ENCODE assay signal across 8 cellular contexts in the genomic region with DNA sequence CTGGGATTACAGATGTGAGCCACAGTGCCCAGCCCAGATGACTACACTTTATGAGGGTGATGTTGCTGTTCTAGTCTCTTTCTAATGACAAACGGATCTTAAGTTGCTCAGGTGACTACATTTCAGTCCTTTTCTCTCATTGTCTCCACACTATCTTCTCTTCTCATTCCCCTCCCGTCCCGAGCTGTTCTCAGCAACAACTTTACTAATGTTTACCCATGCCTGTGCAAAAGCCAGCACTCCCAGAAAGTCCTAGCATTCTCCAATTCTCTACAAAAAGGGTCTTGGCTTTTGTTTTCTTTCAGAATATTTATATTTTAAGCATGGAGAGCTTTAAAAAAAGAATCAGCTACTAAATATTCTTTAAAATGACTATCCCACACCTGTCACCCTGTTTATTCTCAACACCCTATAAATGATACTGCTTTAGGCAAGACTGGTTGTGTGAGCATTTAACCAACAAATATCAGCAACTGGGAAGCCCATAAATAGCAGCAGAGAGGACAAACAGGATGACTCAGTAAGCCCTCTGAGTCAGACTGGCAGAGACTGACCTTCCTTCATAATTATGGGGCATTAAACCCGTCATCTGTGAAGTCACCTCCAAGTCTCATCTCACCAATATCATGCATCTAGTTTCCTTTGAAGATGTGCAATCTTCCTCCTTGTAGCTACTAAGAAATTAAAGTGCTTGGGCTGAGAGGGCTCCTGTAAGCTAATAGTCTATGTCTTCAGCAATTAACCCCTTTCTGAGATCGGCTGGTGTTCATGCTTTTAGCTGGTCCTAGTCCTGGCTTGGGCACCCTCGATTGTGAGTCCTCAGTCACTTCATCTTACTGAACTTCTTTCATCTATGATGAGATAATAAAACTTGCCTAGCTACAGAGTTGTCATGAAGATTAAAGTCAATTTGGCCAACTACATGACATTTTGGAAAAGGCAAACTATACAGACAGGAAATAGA.
A peak's percentile ranks its signal among the peaks of the same experiment; 100 is the strongest.
DNase-seq lines count a peak whose midpoint lies in the region; ATAC-seq and TF ChIP-seq lines count a peak whose summit lies in the region.
"Not testable (repeated sequence)": the region's sequence is repeated elsewhere in the genome, so short reads cannot be mapped to it uniquely, and the experiment has no call there.

No MANE protein-coding gene starts in this region.

- BruUV-seq in Calu3 (replicated peaks; lab: Mats Ljungman, UMichigan): not testable (repeated sequence)

- peak; percentile 37 for DNase-seq in Calu3
- peak; percentile 58 for DNase-seq in NOMO-1 treated with DMSO at 0.1 percent for 48 hours (lab: John Stamatoyannopoulos, UW; ENCODE audit: unreplicated experiment)
- not testable (repeated sequence) for DNase-seq in activated naive CD8-positive, alpha-beta T cell treated with anti-CD3 and anti-CD28 coated beads, Interleukin-2, amount 50 U/mL, for 24 hours; progenitor cell of endocrine pancreas (ENCODE audit: low spot score, unreplicated experiment)
- DNase-seq in fibroblast of the conjunctiva (ENCODE audit: low read depth): peak; percentile 4

- peaks cover 27% of the 10 kb centered on the region for H3K4me1 Mint-ChIP-seq in Calu3 (ENCODE audit: low read depth, unreplicated experiment)
- peaks cover 59% of the 10 kb centered on the region for H3K4me1 Mint-ChIP-seq in activated naive CD8-positive, alpha-beta T cell treated with anti-CD3 and anti-CD28 coated beads, Interleukin-2, amount 50 U/mL, for 24 hours
- not testable (repeated sequence) for H3K4me1 Mint-ChIP-seq in progenitor cell of endocrine pancreas (ENCODE audit: low read depth)

- CTCF ChIA-PET in Calu3 (lab: Charles Lee): not testable (repeated sequence)

- peak overlapping the region; percentile 49 for H3K27ac Mint-ChIP-seq in Calu3 (ENCODE audit: unreplicated experiment)
- H3K27ac Mint-ChIP-seq in activated naive CD8-positive, alpha-beta T cell treated with anti-CD3 and anti-CD28 coated beads, Interleukin-2, amount 50 U/mL, for 24 hours: not testable (repeated sequence)
- H3K27ac Mint-ChIP-seq in progenitor cell of endocrine pancreas: peak overlapping the region; percentile 59

- H3K9me3 Mint-ChIP-seq in Calu3 (ENCODE audit: low read depth, unreplicated experiment); activated naive CD8-positive, alpha-beta T cell treated with anti-CD3 and anti-CD28 coated beads, Interleukin-2, amount 50 U/mL, for 24 hours; progenitor cell of endocrine pancreas (ENCODE audit: low read depth): not testable (repeated sequence)

- not testable (repeated sequence) for TF ChIP-seq CTCF in Calu3 (IDR thresholded peaks at IDR 0.05; ENCODE audit: unreplicated experiment); progenitor cell of endocrine pancreas (IDR thresholded peaks at IDR 0.05; ENCODE audit: unreplicated experiment)

- H3K27me3 Mint-ChIP-seq in Calu3 (ENCODE audit: unreplicated experiment); activated naive CD8-positive, alpha-beta T cell treated with anti-CD3 and anti-CD28 coated beads, Interleukin-2, amount 50 U/mL, for 24 hours; progenitor cell of endocrine pancreas: not testable (repeated sequence)

- intact Hi-C loops in Calu3 (cut with micrococcal nuclease; ENCODE audit: unreplicated experiment): loop anchor here (5.0 kb wide), 1 partner anchor 34 kb away; no protein-coding TSS in a partner anchor

- not testable (repeated sequence) for H3K4me3 Mint-ChIP-seq in Calu3 (ENCODE audit: low read depth, unreplicated experiment); activated naive CD8-positive, alpha-beta T cell treated with anti-CD3 and anti-CD28 coated beads, Interleukin-2, amount 50 U/mL, for 24 hours; progenitor cell of endocrine pancreas (ENCODE audit: low read depth)

- not testable (repeated sequence) for H3K36me3 Mint-ChIP-seq in Calu3 (ENCODE audit: insufficient read depth, unreplicated experiment); activated naive CD8-positive, alpha-beta T cell treated with anti-CD3 and anti-CD28 coated beads, Interleukin-2, amount 50 U/mL, for 24 hours (ENCODE audit: low read depth); progenitor cell of endocrine pancreas (ENCODE audit: insufficient read depth)

- peak; percentile 48 for ATAC-seq in GM19324 (IDR thresholded peaks at IDR 0.05; ENCODE audit: low FRiP score, unreplicated experiment)
- ATAC-seq in HG02571 (IDR thresholded peaks at IDR 0.05; ENCODE audit: unreplicated experiment): peak; percentile 49
- ATAC-seq in HG03432 (IDR thresholded peaks at IDR 0.05; ENCODE audit: unreplicated experiment): peak; percentile 77
- ATAC-seq in activated naive CD8-positive, alpha-beta T cell treated with anti-CD3 and anti-CD28 coated beads, Interleukin-2, amount 50 U/mL, for 24 hours: peak; percentile 65
